19 cellular contexts compared by ENCODE assay signal in genomic region chr4:1776521-1777161, GRCh38. TPM values are rescaled to one million over a fixed set of nuclear protein-coding genes. Genes with fewer than 3 reads are reported as not detected.
DNase-seq lines count a peak whose midpoint lies in the region; FAIRE-seq and TF ChIP-seq lines count a peak whose summit lies in the region.
"Had no signal": no experiment of that assay in that cellular context is flagged by ENCODE, and none has a peak within 500 bp of the region (broad histone marks: within the 10 kb centered on the region; RNA-seq: fewer than 3 reads in every experiment).

No MANE protein-coding gene starts in this region.

- H3T11ph ChIP-seq in H9 (ENCODE audit: low read length), result no peak overlapping the region

- H2AK5ac ChIP-seq in H9 (ENCODE audit: insufficient read length, low read length), result no peak overlapping the region
- peak overlapping the region; percentile 94; the same call in 1 of the 2 replicates for H2AK5ac ChIP-seq in H1 (ENCODE audit: low read depth, low read length)

- H3K4me1 ChIP-seq in H9 (ENCODE audit: insufficient read depth, low read length) (peaks cover 2% of the 10 kb centered on the region; the same call in 1 of the 2 replicates), H1 (replicated peaks in 1 of 4; ENCODE audit: control insufficient read depth in 3 of 4, insufficient read depth in 4 of 4, low read length in 3 of 4) (peaks cover 0 to 30% (median 23%) of the 10 kb centered on the region in 4 experiments; a peak in 6 of 7 replicates)

- no peak overlapping the region for H4K5ac ChIP-seq in H9 (ENCODE audit: insufficient read length, low read depth, low read length)
- H4K5ac ChIP-seq in H1 (ENCODE audit: insufficient read length, low read depth, low read length), result no peak overlapping the region

- H3K4ac ChIP-seq in H9 (ENCODE audit: low read depth, low read length) (no peak overlapping the region; the same call in 1 of the 2 replicates), H1 (replicated peaks; ENCODE audit: insufficient read length, low read depth, low read length) (peak overlapping the region; percentile 99)

- H4K91ac ChIP-seq in H9 (ENCODE audit: insufficient read length, low read depth, low read length) (peak overlapping the region; percentile 17), H1 (replicated peaks; ENCODE audit: insufficient read length, low read length) (peak overlapping the region; percentile 81)

- H3K56ac ChIP-seq in H9 (ENCODE audit: insufficient read length, low read depth, low read length), result no peak overlapping the region
- H3K56ac ChIP-seq in H1 (replicated peaks; ENCODE audit: insufficient read length, low read depth, low read length), result peak overlapping the region; percentile 4

- FAIRE-seq in H1 (lab: Jason Lieb, UNC), result no peak
- no peak for FAIRE-seq in GM12891 (lab: Jason Lieb, UNC)
- FAIRE-seq: A204.1, HTR-8/SVneo had no signal

- no peaks in the 10 kb centered on the region for H3K36me3 ChIP-seq in H1 (ENCODE audit: control insufficient read depth in 2 of 4, insufficient read depth in 4 of 4, low read length in 3 of 4)
- H3K36me3 ChIP-seq: HAP-1, MG63, SJSA1 had no signal

- H3K79me1 ChIP-seq in H9 (ENCODE audit: insufficient read depth, low read depth, low read length, poor library complexity, severe bottlenecking), result no peaks in the 10 kb centered on the region
- H3K79me1 ChIP-seq in H1 (ENCODE audit: low read depth, low read length), result no peaks in the 10 kb centered on the region; the same call in 1 of the 2 replicates

- H2BK15ac ChIP-seq in H9 (ENCODE audit: low read depth, low read length) (peak overlapping the region; percentile 32; the same call in 1 of the 2 replicates), H1 (ENCODE audit: low read length) (peak overlapping the region; percentile 95; the same call in 1 of the 2 replicates)

- H3K79me2 ChIP-seq in H9 (ENCODE audit: insufficient read depth, low read length) (no peaks in the 10 kb centered on the region), H1 (ENCODE audit: control insufficient read depth in 1 of 2, insufficient read depth in 2 of 2, low read length in 2 of 2) (no peaks in the 10 kb centered on the region)

- no peak overlapping the region for H3K9ac ChIP-seq in H9 (ENCODE audit: extremely low read depth, insufficient read length, low read length)
- no peak overlapping the region; a peak in 1 of 7 replicates for H3K9ac ChIP-seq in H1 (replicated peaks in 1 of 4; ENCODE audit: extremely low read depth in 1 of 4, low read depth in 3 of 4, low read length in 3 of 4)

- H3K9me3 Mint-ChIP-seq in H9 (no peaks in the 10 kb centered on the region), progenitor cell of endocrine pancreas (ENCODE audit: low read depth) (no peaks in the 10 kb centered on the region)
- H3K9me3 Mint-ChIP-seq: CD8-positive, alpha-beta memory T cell had no signal

- H3K27ac Mint-ChIP-seq in H9 (0 out of 7 replicates have a peak overlapping the region, but pooled peaks of 1 of the 3 experiments have one; percentile 66), progenitor cell of endocrine pancreas (peak overlapping the region; percentile 95)
- H3K27ac Mint-ChIP-seq: CD8-positive, alpha-beta memory T cell had no signal

- no peaks in the 10 kb centered on the region for H4K20me1 ChIP-seq in H9 (ENCODE audit: control insufficient read depth, insufficient read depth, insufficient read length)
- H4K20me1 ChIP-seq in H1 (replicated peaks in 1 of 2; ENCODE audit: control insufficient read depth in 1 of 2, insufficient read depth in 2 of 2, low read length in 2 of 2), result peaks cover 0 to 2% of the 10 kb centered on the region in 2 experiments

- TF ChIP-seq POLR2A in H1 (IDR thresholded peaks at IDR 0.05; ENCODE audit: control extremely low read depth in 1 of 2, low read depth in 2 of 2, low read length in 2 of 2), result no peak
- no peak for TF ChIP-seq POLR2A in GM12891 (IDR thresholded peaks at IDR 0.05; ENCODE audit: low read depth, low read length)

- no peaks in the 10 kb centered on the region for H3K9me3 ChIP-seq in H9 (ENCODE audit: control insufficient read depth, low read depth, low read length)
- no peaks in the 10 kb centered on the region for H3K9me3 ChIP-seq in H1 (ENCODE audit: insufficient read depth in 2 of 2, low read depth in 1 of 2, low read length in 1 of 2)
- H3K9me3 ChIP-seq: HAP-1, MG63, SJSA1 had no signal

- H3K4me3 Mint-ChIP-seq in H9 (no peak overlapping the region), progenitor cell of endocrine pancreas (ENCODE audit: low read depth) (no peak overlapping the region)
- H3K4me3 Mint-ChIP-seq: CD8-positive, alpha-beta memory T cell had no signal

- H3K36me3 Mint-ChIP-seq in H9 (ENCODE audit: insufficient read depth in 1 of 3, low read depth in 3 of 3) (no peaks in the 10 kb centered on the region), progenitor cell of endocrine pancreas (ENCODE audit: insufficient read depth) (no peaks in the 10 kb centered on the region)
- H3K36me3 Mint-ChIP-seq: CD8-positive, alpha-beta memory T cell had no signal

- H3K23me2 ChIP-seq in H9 (ENCODE audit: insufficient read length, low read depth, low read length, poor library complexity, severe bottlenecking) (no peaks in the 10 kb centered on the region), H1 (ENCODE audit: low read depth, low read length) (no peaks in the 10 kb centered on the region)

- POLR2A ChIA-PET in H1 (lab: Charles Lee; ENCODE audit: partially characterized antibody), result interaction anchor here (2.0 to 17.2 kb wide), 4 partner anchors 9 to 14 kb away, joined by 6 to 170 read pairs (median 12); partner anchors contain the start of gene FGFR3

- no peak overlapping the region for H3K27ac ChIP-seq in H9 (ENCODE audit: insufficient read length, low read depth, low read length)
- H3K27ac ChIP-seq in H1 (ENCODE audit: low read depth, low read length), result no peak overlapping the region
- H3K27ac ChIP-seq: HL-60, SJSA1 had no signal

- no peak for TF ChIP-seq CTCF in H9 (conservative IDR thresholded peaks at IDR 0.05)
- no peak for TF ChIP-seq CTCF in H1 (IDR thresholded peaks at IDR 0.05; ENCODE audit: control extremely low read depth in 1 of 3, insufficient read depth in 1 of 3, low read depth in 1 of 3, low read length in 3 of 3)
- TF ChIP-seq CTCF in progenitor cell of endocrine pancreas (IDR thresholded peaks at IDR 0.05; ENCODE audit: unreplicated experiment), result no peak

- H3K14ac ChIP-seq in H9 (ENCODE audit: insufficient read depth, low read length), result peak overlapping the region; percentile 44; the same call in 1 of the 2 replicates
- no peak overlapping the region for H3K14ac ChIP-seq in H1 (ENCODE audit: insufficient read length)

- WGBS in H9 (ENCODE audit: extremely low coverage, insufficient read length, low lambda C conversion rate), result no CpG with 5 or more reads among the region's 24 CpGs
- 95% methylated on average over 22 of the region's 24 CpGs; no CpG with 5 or more reads in 1 of the 2 experiments for WGBS in H1 (ENCODE audit: extremely low coverage in 1 of 2, insufficient coverage in 1 of 2, insufficient read length in 1 of 2, insufficient replicate concordance in 2 of 2, low coverage in 1 of 2, low lambda C conversion rate in 2 of 2, missing lambda C conversion rate in 1 of 2), 2 experiments

- H3K4me2 ChIP-seq in H9 (ENCODE audit: insufficient read depth, insufficient read length, low read length), result no peak overlapping the region
- H3K4me2 ChIP-seq in H1 (ENCODE audit: insufficient read depth in 1 of 2, low read depth in 2 of 2, low read length in 2 of 2), result no peak overlapping the region

- H2BK120ac ChIP-seq in H9 (ENCODE audit: low read depth, low read length, poor library complexity, severe bottlenecking), result no peak overlapping the region
- H2BK120ac ChIP-seq in H1 (replicated peaks; ENCODE audit: low read depth, low read length), result peak overlapping the region; percentile 64

- TF ChIP-seq EP300 in H1 (IDR thresholded peaks at IDR 0.05; ENCODE audit: borderline replicate concordance in 1 of 2, low read depth in 2 of 2, low read length in 2 of 2), result no peak

- no peak overlapping the region for H2BK12ac ChIP-seq in H9 (ENCODE audit: insufficient read length, low read depth, low read length)
- H2BK12ac ChIP-seq in H1 (ENCODE audit: low read depth, low read length), result peak overlapping the region; percentile 99; the same call in 1 of the 2 replicates

- H3K18ac ChIP-seq in H9 (ENCODE audit: insufficient read length, low read depth, low read length) (no peak overlapping the region), H1 (ENCODE audit: extremely low read depth, low read length) (peak overlapping the region; percentile 71; the same call in 1 of the 2 replicates)

- TF ChIP-seq RAD21 in H1 (IDR thresholded peaks at IDR 0.05 in 1 of 2, conservative IDR thresholded peaks at IDR 0.05 in 1 of 2; ENCODE audit: low read depth in 2 of 2, low read length in 2 of 2), result no peak

- DNase-seq in H9 (no peak), H1 (ENCODE audit: low read depth in 1 of 2, low spot score in 2 of 2) (no peak), mucosa of gallbladder (ENCODE audit: low spot score) (peak; percentile 48), progenitor cell of endocrine pancreas (ENCODE audit: low spot score, unreplicated experiment) (no peak), EL (no peak), GM12891 (ENCODE audit: insufficient read length, low spot score) (no peak), NCI-H1694 (lab: John Stamatoyannopoulos, UW) (no peak)
- DNase-seq: CD8-positive, alpha-beta memory T cell; NCI-H1048; NCI-H1436; NCI-H2029; NCI-H2171; NCI-H526 had no signal

- peaks cover 2% of the 10 kb centered on the region for H3K27me3 Mint-ChIP-seq in H9 (ENCODE audit: low read depth)
- no peaks in the 10 kb centered on the region for H3K27me3 Mint-ChIP-seq in progenitor cell of endocrine pancreas

- H2AFZ ChIP-seq in H9 (ENCODE audit: low read length), result no peak overlapping the region
- H2AFZ ChIP-seq in H1 (ENCODE audit: low read length), result no peak overlapping the region

- H3K27me3 ChIP-seq in H9 (ENCODE audit: insufficient read depth, low read length) (no peaks in the 10 kb centered on the region), H1 (replicated peaks in 1 of 4; ENCODE audit: control insufficient read depth in 3 of 4, extremely low read depth in 1 of 4, insufficient read depth in 3 of 4, low read length in 3 of 4) (no peaks in the 10 kb centered on the region)
- H3K27me3 ChIP-seq: MG63, SJSA1 had no signal

- H2BK5ac ChIP-seq in H9 (ENCODE audit: insufficient read length, low read length) (no peak overlapping the region), H1 (ENCODE audit: low read depth, low read length) (peak overlapping the region; percentile 96; the same call in 1 of the 2 replicates)

- no peak overlapping the region for H3K23ac ChIP-seq in H9 (ENCODE audit: insufficient read length, low read depth, low read length)
- no peak overlapping the region for H3K23ac ChIP-seq in H1 (ENCODE audit: insufficient read length)

- H3K4me3 ChIP-seq in H1 (ENCODE audit: extremely low read depth in 1 of 4, insufficient read depth in 2 of 4, low read depth in 3 of 4, low read length in 4 of 4), result no peak overlapping the region
- H3K4me3 ChIP-seq: HAP-1, MG63, SJSA1 had no signal

- H2BK20ac ChIP-seq in H9 (ENCODE audit: low read depth, low read length, poor library complexity, severe bottlenecking) (no peak overlapping the region), H1 (ENCODE audit: low read length) (peak overlapping the region; percentile 66)

- H3K4me1 Mint-ChIP-seq in H9 (peaks cover 26 to 37% of the 10 kb centered on the region in 2 experiments), progenitor cell of endocrine pancreas (ENCODE audit: low read depth) (peaks cover 25% of the 10 kb centered on the region)

- CTCF ChIA-PET in H1 (lab: Charles Lee; ENCODE audit: partially characterized antibody), result interaction anchor here (52.9 to 71.2 kb wide), 2 partner anchors 12 kb away, joined by 2507 read pairs; partner anchors contain the start of gene FGFR3

- H4K8ac ChIP-seq in H9 (replicated peaks; ENCODE audit: insufficient read length, low read depth, low read length), result no peak overlapping the region
- H4K8ac ChIP-seq in H1 (ENCODE audit: extremely low read depth, insufficient read depth, low read length), result peak overlapping the region; percentile 73

RNA-seq across cellular contexts. Expression of gene FGFR3, which starts 16.5 kb away (rescaled TPM):
- 75.7 and 81.2 TPM in 2 replicates for total RNA-seq in H9 (2021)
- total RNA-seq in H1 (2021; fragmentation: NEBNext Ultra II Directional; extraction: Animal tissue kit (Norgen Biotek cat#: 25700)), result 19.5 TPM in 2 replicates
- polyA plus RNA-seq in H1 (2011; rRNA removed), result 9.0 and 18.6 TPM in 2 replicates
- 23.3 TPM for polyA plus RNA-seq in H1 (2011; cell fraction: cytosol; rRNA removed)
- polyA plus RNA-seq in H1 (2011; cell fraction: nucleus; rRNA removed), result 124 TPM
- 17.5 to 23.1 TPM (median 20.3 TPM) in 4 replicates for polyA plus RNA-seq in H1 (2012, experiment 1 of 2)
- polyA plus RNA-seq in H1 (2012, experiment 2 of 2), result 15.8 TPM
- 8.6 TPM for polyA plus RNA-seq in H1 (2013, experiment 1 of 2)
- polyA plus RNA-seq in H1 (2013, experiment 2 of 2), result 8.2 TPM
- 4.2 and 7.4 TPM in 2 replicates for polyA minus RNA-seq in H1 (2011; rRNA and poly(A)+ RNA removed)
- 22.6 TPM for polyA minus RNA-seq in H1 (2011; cell fraction: cytosol; rRNA and poly(A)+ RNA removed)
- 34.9 TPM for polyA minus RNA-seq in H1 (2011; cell fraction: nucleus; rRNA and poly(A)+ RNA removed)
- 104 TPM for total RNA-seq in mucosa of gallbladder
- 169 and 185 TPM in 2 replicates for total RNA-seq in progenitor cell of endocrine pancreas
- 0.04 TPM for polyA plus RNA-seq in GM12891 (2012; ENCODE audit: low read depth, missing spikeins)
- polyA plus RNA-seq: CD8-positive, alpha-beta memory T cell had no signal

RNA-seq across cellular contexts. Expression of gene TACC3, which starts 55.3 kb away (rescaled TPM):
- total RNA-seq in H9 (2021) (150 and 156 TPM in 2 replicates), mucosa of gallbladder (16.2 TPM), progenitor cell of endocrine pancreas (56.2 and 58.3 TPM in 2 replicates)
- 147 and 148 TPM in 2 replicates for total RNA-seq in H1 (2021; fragmentation: NEBNext Ultra II Directional; extraction: Animal tissue kit (Norgen Biotek cat#: 25700))
- 73.8 and 113 TPM in 2 replicates for polyA plus RNA-seq in H1 (2011; rRNA removed)
- 93.2 TPM for polyA plus RNA-seq in H1 (2011; cell fraction: cytosol; rRNA removed)
- 159 TPM for polyA plus RNA-seq in H1 (2011; cell fraction: nucleus; rRNA removed)
- polyA plus RNA-seq in H1 (2012, experiment 1 of 2), result 127 to 150 TPM (median 147 TPM) in 4 replicates
- polyA plus RNA-seq in H1 (2012, experiment 2 of 2), result 102 TPM
- polyA plus RNA-seq in H1 (2013, experiment 1 of 2), result 103 TPM
- polyA plus RNA-seq in H1 (2013, experiment 2 of 2), result 92.2 TPM
- polyA minus RNA-seq in H1 (2011; rRNA and poly(A)+ RNA removed), result 22.0 and 36.9 TPM in 2 replicates
- 57.8 TPM for polyA minus RNA-seq in H1 (2011; cell fraction: cytosol; rRNA and poly(A)+ RNA removed)
- polyA minus RNA-seq in H1 (2011; cell fraction: nucleus; rRNA and poly(A)+ RNA removed), result 46.0 TPM
- polyA plus RNA-seq in GM12891 (2012; ENCODE audit: low read depth, missing spikeins), result 67.9 TPM

RNA-seq across cellular contexts. Expression of gene TMEM129, which starts 55.5 kb away (rescaled TPM):
- total RNA-seq in H9 (2021) (27.3 and 30.4 TPM in 2 replicates), mucosa of gallbladder (60.5 TPM), progenitor cell of endocrine pancreas (29.9 and 30.0 TPM in 2 replicates)
- total RNA-seq in H1 (2021; fragmentation: NEBNext Ultra II Directional; extraction: Animal tissue kit (Norgen Biotek cat#: 25700)), result 28.5 and 31.5 TPM in 2 replicates
- polyA plus RNA-seq in H1 (2011; rRNA removed), result 58.7 and 89.1 TPM in 2 replicates
- 56.3 TPM for polyA plus RNA-seq in H1 (2011; cell fraction: cytosol; rRNA removed)
- polyA plus RNA-seq in H1 (2011; cell fraction: nucleus; rRNA removed), result 148 TPM
- 20.4 to 36.0 TPM (median 32.1 TPM) in 4 replicates for polyA plus RNA-seq in H1 (2012, experiment 1 of 2)
- polyA plus RNA-seq in H1 (2012, experiment 2 of 2), result 25.8 TPM
- polyA plus RNA-seq in H1 (2013, experiment 1 of 2), result 24.7 TPM
- polyA plus RNA-seq in H1 (2013, experiment 2 of 2), result 26.9 TPM
- 16.4 and 19.6 TPM in 2 replicates for polyA minus RNA-seq in H1 (2011; rRNA and poly(A)+ RNA removed)
- polyA minus RNA-seq in H1 (2011; cell fraction: cytosol; rRNA and poly(A)+ RNA removed), result 25.7 TPM
- polyA minus RNA-seq in H1 (2011; cell fraction: nucleus; rRNA and poly(A)+ RNA removed), result 30.7 TPM
- 10.3 TPM for polyA plus RNA-seq in GM12891 (2012; ENCODE audit: low read depth, missing spikeins)
